Comparison of ENCODE assay signal across 9 cellular contexts in the genomic region with DNA sequence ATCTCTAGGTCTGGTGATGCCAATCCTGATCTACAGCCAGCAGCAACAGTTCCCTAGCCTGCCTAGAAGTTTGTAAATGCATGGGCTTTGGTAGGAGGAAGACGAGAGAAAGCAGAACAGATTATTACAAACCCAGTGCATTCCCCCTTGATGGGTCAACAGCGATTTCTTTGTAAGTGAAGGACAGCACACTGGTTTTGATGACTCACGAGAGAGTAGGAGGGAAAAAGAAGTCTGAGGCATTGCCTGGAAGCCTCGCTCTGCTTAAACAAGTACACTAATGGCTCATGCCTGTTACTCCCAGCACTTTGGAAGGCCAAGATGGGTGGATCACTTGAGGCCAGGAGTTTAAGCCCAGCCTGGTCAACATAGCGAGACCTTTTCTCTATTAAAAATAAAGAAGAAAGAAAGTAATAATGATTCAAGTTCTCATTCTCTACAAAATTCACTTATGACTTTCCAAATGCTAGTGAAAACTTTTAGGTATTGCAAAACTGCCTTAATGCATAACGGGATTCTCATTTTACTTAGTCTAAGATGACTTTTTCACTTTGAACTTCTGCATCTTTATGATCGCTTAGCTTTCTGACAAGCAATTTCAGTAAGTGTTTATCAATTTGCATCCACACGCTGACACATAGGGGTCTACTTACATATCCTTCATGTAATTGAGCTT. TPM values are rescaled to one million over a fixed set of nuclear protein-coding genes. Genes with fewer than 3 reads are reported as not detected.
DNase-seq lines count a peak whose midpoint lies in the region; ATAC-seq, FAIRE-seq and TF ChIP-seq lines count a peak whose summit lies in the region.
"Had no signal": no experiment of that assay in that cellular context is flagged by ENCODE, and none has a peak within 500 bp of the region (broad histone marks: within the 10 kb centered on the region; RNA-seq: fewer than 3 reads in every experiment).

No MANE protein-coding gene starts in this region.

- FAIRE-seq in A204.1 (lab: Jason Lieb, UNC) = peak; percentile 90
- FAIRE-seq in HepG2 (lab: Jason Lieb, UNC) = peak; percentile 49
- FAIRE-seq: G401.6 had no signal

- no peaks in the 10 kb centered on the region for H4K20me1 ChIP-seq in HepG2 (ENCODE audit: insufficient read depth, low read length)

- CTCF ChIA-PET in HepG2 (lab: Yijun Ruan, JAX; ENCODE audit: low intra/inter-chr PET ratio, low total read pairs) = no interaction called here

- WGBS in HepG2 (ENCODE audit: low lambda C conversion rate) = 46% methylated on average over 8 of the region's 8 CpGs

- BruUV-seq in HepG2 (replicated peaks; lab: Mats Ljungman, UMichigan) = no TSS peak

- H3K36me3 ChIP-seq in brain microvascular endothelial cell (replicated peaks) (no peaks in the 10 kb centered on the region), HepG2 (replicated peaks in 1 of 2; ENCODE audit: control insufficient read depth in 1 of 2, insufficient read depth in 2 of 2, low read length in 2 of 2) (no peaks in the 10 kb centered on the region)

- no peak for TF ChIP-seq RAD21 in HepG2 (CRISPR knock-in tag; IDR thresholded peaks at IDR 0.05)

- H3K27ac ChIP-seq in brain microvascular endothelial cell = peak overlapping the region; percentile 11
- no peak overlapping the region for H3K27ac ChIP-seq in HepG2 (ENCODE audit: extremely low read length, insufficient read depth, low read length)

- peaks cover 10% of the 10 kb centered on the region; the same call in 1 of the 2 replicates for H3K4me1 ChIP-seq in HepG2 (ENCODE audit: insufficient read depth, low read length)

- ATAC-seq in HepG2 (peak; percentile 66), HG03432 (IDR thresholded peaks at IDR 0.05; ENCODE audit: unreplicated experiment) (no peak), GM18858 (IDR thresholded peaks at IDR 0.05; ENCODE audit: unreplicated experiment) (no peak)

- no peak overlapping the region for H3K9ac ChIP-seq in HepG2 (ENCODE audit: insufficient read depth, low read depth, low read length)

- H3K79me2 ChIP-seq in HepG2 (ENCODE audit: insufficient read depth, low read length) = no peaks in the 10 kb centered on the region

- TF ChIP-seq CTCF in brain microvascular endothelial cell (IDR thresholded peaks at IDR 0.05; ENCODE audit: low read depth, low read length, missing control alignments) = no peak
- TF ChIP-seq CTCF in HepG2 (CRISPR knock-in tag; IDR thresholded peaks at IDR 0.05) = no peak

- in situ Hi-C loops in brain microvascular endothelial cell (cut with HindIII; ENCODE audit: low pct_ligation_motif_present, low sequenced_read_pairs) (no loop called here), HepG2 (cut with HindIII; ENCODE audit: extremely low pct_ligation_motif_present, low pct_unique_long_range_greater_than_20kb) (no loop called here)

- H2AFZ ChIP-seq in HepG2 (ENCODE audit: low read length) = peak overlapping the region; percentile 24

- POLR2A ChIA-PET in HepG2 (lab: Yijun Ruan, JAX) = no interaction called here

- H3K27me3 ChIP-seq in brain microvascular endothelial cell (replicated peaks) (no peaks in the 10 kb centered on the region), HepG2 (ENCODE audit: control insufficient read depth in 1 of 2, insufficient read depth in 2 of 2, low read length in 2 of 2) (no peaks in the 10 kb centered on the region)

- no peak overlapping the region for H3K4me2 ChIP-seq in HepG2 (ENCODE audit: low read depth, low read length)

- H3K9me3 ChIP-seq in HepG2 (ENCODE audit: low read length) = no peaks in the 10 kb centered on the region

- intact Hi-C loops in HepG2 (cut with micrococcal nuclease; ENCODE audit: unreplicated experiment) = loop anchor here (10.0 kb wide), 1 partner anchor 435 kb away; no protein-coding TSS in a partner anchor

- DNase-seq in HT-29 (ENCODE audit: low spot score) (peak; percentile 29), brain microvascular endothelial cell (peak; percentile 92), HepG2 (ENCODE audit: low spot score) (peak; percentile 52), NCI-H2227 (lab: John Stamatoyannopoulos, UW; ENCODE audit: unreplicated experiment) (no peak), NCI-H2171 (lab: John Stamatoyannopoulos, UW) (no peak)

- TF ChIP-seq POLR2A in HepG2 (IDR thresholded peaks at IDR 0.05; ENCODE audit: insufficient read depth in 1 of 2, low read depth in 2 of 2, low read length in 2 of 2) = no peak

- TF ChIP-seq EP300 in HepG2 (IDR thresholded peaks at IDR 0.05; ENCODE audit: low read depth in 2 of 2, low read length in 2 of 2) = no peak
- TF ChIP-seq EP300 in HepG2 (CRISPR knock-in tag; IDR thresholded peaks at IDR 0.05; ENCODE audit: borderline replicate concordance) = no peak

- H3K4me3 ChIP-seq in brain microvascular endothelial cell (ENCODE audit: low read depth, low read length) = no peak overlapping the region
- H3K4me3 ChIP-seq in HepG2 (replicated peaks in 1 of 3; ENCODE audit: insufficient read depth in 1 of 3, low read depth in 2 of 3, low read length in 3 of 3) = no peak overlapping the region

TF ChIP-seq in HepG2, 621 proteins besides CTCF, POLR2A, EP300 and RAD21:
- TF ChIP-seq FOSL2 (CRISPR knock-in tag; IDR thresholded peaks at IDR 0.05) (peak; percentile 75), ZKSCAN1 (IDR thresholded peaks at IDR 0.05; ENCODE audit: low read length) (no peak), CREB1 (IDR thresholded peaks at IDR 0.05) (0 out of 2 replicates have a peak, but pooled peaks have one; percentile 6), CREB1 (CRISPR knock-in tag; IDR thresholded peaks at IDR 0.05) (no peak)

RNA-seq across cellular contexts. Expression of gene USPL1, which starts 47.7 kb away (rescaled TPM):
- total RNA-seq in HT-29 (2014; rRNA removed; shearing (Covaris generic)) = 14.6 and 16.1 TPM in 2 replicates
- total RNA-seq in HepG2 (2016; rRNA removed; fragmentation: Illumina TruSeq; extraction: Trizol) = 13.7 and 18.3 TPM in 2 replicates
- 5.2 and 7.8 TPM in 2 replicates for total RNA-seq in HepG2 (2016; cell fraction: cytosol; rRNA removed; fragmentation: Illumina TruSeq; extraction: Trizol; ENCODE audit: low read depth)
- 13.0 and 18.8 TPM in 2 replicates for total RNA-seq in HepG2 (2016; cell fraction: insoluble cytoplasmic fraction; rRNA removed; fragmentation: Illumina TruSeq; extraction: Trizol)
- total RNA-seq in HepG2 (2016; cell fraction: membrane; rRNA removed; fragmentation: Illumina TruSeq; extraction: Trizol) = 7.1 and 7.5 TPM in 2 replicates
- total RNA-seq in HepG2 (2016; cell fraction: nucleus; rRNA removed; fragmentation: Illumina TruSeq; extraction: Trizol) = 15.9 and 19.0 TPM in 2 replicates
- polyA plus RNA-seq in HepG2 (2011; rRNA removed) = 14.0 and 15.9 TPM in 2 replicates
- polyA plus RNA-seq in HepG2 (2011; cell fraction: cytosol; rRNA removed) = 5.9 and 8.3 TPM in 2 replicates
- polyA plus RNA-seq in HepG2 (2011; cell fraction: nucleus; rRNA removed) = 21.1 and 22.4 TPM in 2 replicates
- polyA plus RNA-seq in HepG2 (2012) = 11.9 and 12.6 TPM in 2 replicates
- polyA plus RNA-seq in HepG2 (2016; cell fraction: cytosol; fragmentation: Illumina TruSeq; extraction: Trizol; ENCODE audit: low read depth) = 0.46 and 0.81 TPM in 2 replicates
- polyA plus RNA-seq in HepG2 (2016; cell fraction: insoluble cytoplasmic fraction; fragmentation: Illumina TruSeq; extraction: Trizol; ENCODE audit: low read depth) = 13.6 and 13.8 TPM in 2 replicates
- polyA plus RNA-seq in HepG2 (2016; cell fraction: membrane; fragmentation: Illumina TruSeq; extraction: Trizol; ENCODE audit: low read depth) = 1.7 and 2.0 TPM in 2 replicates
- polyA plus RNA-seq in HepG2 (2016; cell fraction: nucleus; fragmentation: Illumina TruSeq; extraction: Trizol; ENCODE audit: insufficient read depth, low read depth) = 26.5 and 28.1 TPM in 2 replicates
- polyA minus RNA-seq in HepG2 (2011; rRNA and poly(A)+ RNA removed; ENCODE audit: low replicate concordance) = 6.2 and 6.4 TPM in 2 replicates
- polyA minus RNA-seq in HepG2 (2011; cell fraction: cytosol; rRNA and poly(A)+ RNA removed) = 7.7 and 8.2 TPM in 2 replicates
- polyA minus RNA-seq in HepG2 (2011; cell fraction: nucleus; rRNA and poly(A)+ RNA removed) = 29.2 and 38.0 TPM in 2 replicates

Comparison
In these comparisons a context has a peak if more than half of its experiments do, and no peak if none do; other contexts are left out.
1. DNase-seq: peak in HT-29 (single experiment), brain microvascular endothelial cell (single experiment) and HepG2 (single experiment); none in NCI-H2227 (single experiment) and NCI-H2171 (single experiment).